Comparison of ENCODE assay signal across 26 cellular contexts in the genomic region with DNA sequence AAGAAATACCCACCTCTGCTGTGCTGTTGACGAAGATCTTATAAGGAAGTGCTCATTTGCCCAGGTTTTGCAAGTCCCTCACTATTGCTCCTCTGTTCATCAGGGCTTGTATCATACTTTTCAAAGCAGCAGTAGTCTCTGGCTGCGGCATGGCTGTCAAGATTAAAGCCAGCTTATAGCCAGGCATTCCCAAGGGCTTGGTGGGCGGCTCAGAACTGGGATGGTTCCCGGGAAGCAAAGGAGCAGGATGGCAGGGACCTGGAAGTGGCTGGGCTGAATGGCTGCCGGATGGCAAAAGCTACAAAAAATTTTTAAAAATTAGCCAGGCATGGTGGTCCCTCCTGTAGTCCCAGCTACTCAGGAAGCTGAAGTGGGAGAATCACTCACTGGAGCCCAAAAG. TPM values are rescaled to one million over a fixed set of nuclear protein-coding genes. Genes with fewer than 3 reads are reported as not detected.
DNase-seq lines count a peak whose midpoint lies in the region; ATAC-seq, FAIRE-seq and TF ChIP-seq lines count a peak whose summit lies in the region.
"Had no signal": no experiment of that assay in that cellular context is flagged by ENCODE, and none has a peak within 500 bp of the region (broad histone marks: within the 10 kb centered on the region; RNA-seq: fewer than 3 reads in every experiment).

No MANE protein-coding gene starts in this region.

- POLR2A ChIA-PET in activated CD4-positive, alpha-beta T cell treated with anti-CD3 and anti-CD28 coated beads for 36 hours (lab: Charles Lee), result no interaction called here

- TF ChIP-seq CTCF in neutrophil (IDR thresholded peaks at IDR 0.05) (no peak), kidney (IDR thresholded peaks at IDR 0.05; ENCODE audit: borderline replicate concordance, extremely low read depth, insufficient read depth) (no peak)

- H3K27me3 ChIP-seq in neutrophil, result no peaks in the 10 kb centered on the region

- H3K27ac ChIP-seq in neutrophil (peak overlapping the region; percentile 66), kidney (ENCODE audit: low read depth in 2 of 2, low read length in 2 of 2) (no peak overlapping the region)
- H3K27ac ChIP-seq: 22Rv1, A549, C4-2B, HL-60 had no signal

- H3K4me3 ChIP-seq in neutrophil (ENCODE audit: low read depth in 1 of 2, low read length in 1 of 2) (no peak overlapping the region), kidney (ENCODE audit: low read length in 2 of 2) (no peak overlapping the region)
- H3K4me3 ChIP-seq: A549, GM23338 had no signal

- H3K9me3 ChIP-seq in neutrophil (no peaks in the 10 kb centered on the region), kidney (ENCODE audit: control insufficient read depth in 1 of 2, low read length in 2 of 2) (no peaks in the 10 kb centered on the region)
- H3K9me3 ChIP-seq: A549, Caco-2 had no signal

- CTCF ChIA-PET in activated CD4-positive, alpha-beta T cell treated with anti-CD3 and anti-CD28 coated beads for 36 hours (lab: Charles Lee), result interaction anchor here (0.6 to 3.1 kb wide), 4 partner anchors 12 to 759 kb away, joined by 3 to 11 read pairs (median 4); a partner anchor contains a TSS

- H3K36me3 Mint-ChIP-seq in activated CD4-positive, alpha-beta T cell treated with anti-CD3 and anti-CD28 coated beads for 36 hours (ENCODE audit: low read depth), result peaks cover 65% of the 10 kb centered on the region
- peaks cover 68% of the 10 kb centered on the region for H3K36me3 Mint-ChIP-seq in activated naive CD8-positive, alpha-beta T cell treated with anti-CD3 and anti-CD28 coated beads, Interleukin-2, amount 50 U/mL, for 24 hours (ENCODE audit: low read depth)
- H3K36me3 Mint-ChIP-seq in activated naive CD8-positive, alpha-beta T cell treated with anti-CD3 and anti-CD28 coated beads for 36 hours, result peaks cover 49% of the 10 kb centered on the region

- H3K9me3 Mint-ChIP-seq in activated CD4-positive, alpha-beta T cell treated with anti-CD3 and anti-CD28 coated beads for 36 hours (ENCODE audit: low read depth), result no peaks in the 10 kb centered on the region
- no peaks in the 10 kb centered on the region for H3K9me3 Mint-ChIP-seq in activated naive CD8-positive, alpha-beta T cell treated with anti-CD3 and anti-CD28 coated beads, Interleukin-2, amount 50 U/mL, for 24 hours
- peaks cover 3% of the 10 kb centered on the region for H3K9me3 Mint-ChIP-seq in activated naive CD8-positive, alpha-beta T cell treated with anti-CD3 and anti-CD28 coated beads for 36 hours
- H3K9me3 Mint-ChIP-seq: CD4-positive, alpha-beta T cell had no signal

- ATAC-seq in activated CD4-positive, alpha-beta T cell treated with anti-CD3 and anti-CD28 coated beads for 36 hours, result no peak
- no peak for ATAC-seq in activated naive CD8-positive, alpha-beta T cell treated with anti-CD3 and anti-CD28 coated beads, Interleukin-2, amount 50 U/mL, for 24 hours
- no peak for ATAC-seq in GM18520 (IDR thresholded peaks at IDR 0.05; ENCODE audit: unreplicated experiment)
- ATAC-seq: A549, GM23338 had no signal

- intact Hi-C loops in activated CD4-positive, alpha-beta T cell treated with anti-CD3 and anti-CD28 coated beads for 36 hours (cut with DNase I, micrococcal nuclease), result no loop called here
- intact Hi-C loops in kidney (cut with DNase I), result no loop called here

- peaks cover 7% of the 10 kb centered on the region for H3K4me1 Mint-ChIP-seq in activated CD4-positive, alpha-beta T cell treated with anti-CD3 and anti-CD28 coated beads for 36 hours
- H3K4me1 Mint-ChIP-seq in activated naive CD8-positive, alpha-beta T cell treated with anti-CD3 and anti-CD28 coated beads, Interleukin-2, amount 50 U/mL, for 24 hours, result peaks cover 15% of the 10 kb centered on the region
- peaks cover 8% of the 10 kb centered on the region for H3K4me1 Mint-ChIP-seq in activated naive CD8-positive, alpha-beta T cell treated with anti-CD3 and anti-CD28 coated beads for 36 hours
- H3K4me1 Mint-ChIP-seq: GM23338 had no signal

- no peak overlapping the region for H3K4me3 Mint-ChIP-seq in activated CD4-positive, alpha-beta T cell treated with anti-CD3 and anti-CD28 coated beads for 36 hours
- no peak overlapping the region for H3K4me3 Mint-ChIP-seq in activated naive CD8-positive, alpha-beta T cell treated with anti-CD3 and anti-CD28 coated beads, Interleukin-2, amount 50 U/mL, for 24 hours
- no peak overlapping the region for H3K4me3 Mint-ChIP-seq in activated naive CD8-positive, alpha-beta T cell treated with anti-CD3 and anti-CD28 coated beads for 36 hours
- H3K4me3 Mint-ChIP-seq: CD4-positive, alpha-beta T cell; GM23338 had no signal

- peaks cover 48 to 56% of the 10 kb centered on the region in 2 experiments for H3K4me1 ChIP-seq in neutrophil (ENCODE audit: control insufficient read depth in 1 of 2, insufficient read depth in 1 of 2, low read depth in 1 of 2, low read length in 1 of 2)
- no peaks in the 10 kb centered on the region for H3K4me1 ChIP-seq in kidney (ENCODE audit: control insufficient read depth in 1 of 2, insufficient read depth in 1 of 2, low read depth in 1 of 2, low read length in 2 of 2)
- H3K4me1 ChIP-seq: A549, Caco-2 had no signal

- FAIRE-seq in kidney (lab: Jason Lieb, UNC), result no peak
- FAIRE-seq: A549, GM12892, GM18507, H54 had no signal

- H3K27me3 Mint-ChIP-seq in activated CD4-positive, alpha-beta T cell treated with anti-CD3 and anti-CD28 coated beads for 36 hours, result no peaks in the 10 kb centered on the region
- H3K27me3 Mint-ChIP-seq in activated naive CD8-positive, alpha-beta T cell treated with anti-CD3 and anti-CD28 coated beads, Interleukin-2, amount 50 U/mL, for 24 hours, result no peaks in the 10 kb centered on the region
- H3K27me3 Mint-ChIP-seq in activated naive CD8-positive, alpha-beta T cell treated with anti-CD3 and anti-CD28 coated beads for 36 hours, result no peaks in the 10 kb centered on the region
- H3K27me3 Mint-ChIP-seq: CD4-positive, alpha-beta T cell had no signal

- H3K36me3 ChIP-seq in neutrophil, result no peaks in the 10 kb centered on the region
- peaks cover 7 to 20% of the 10 kb centered on the region in 2 donors for H3K36me3 ChIP-seq in kidney (ENCODE audit: control insufficient read depth in 1 of 2, insufficient read depth in 2 of 2, low read length in 2 of 2)

- no peak overlapping the region for H3K9ac ChIP-seq in kidney (ENCODE audit: low read length in 2 of 2)

- H3K27ac Mint-ChIP-seq in activated CD4-positive, alpha-beta T cell treated with anti-CD3 and anti-CD28 coated beads for 36 hours, result peak overlapping the region; percentile 53
- peak overlapping the region; percentile 23 for H3K27ac Mint-ChIP-seq in activated naive CD8-positive, alpha-beta T cell treated with anti-CD3 and anti-CD28 coated beads, Interleukin-2, amount 50 U/mL, for 24 hours
- H3K27ac Mint-ChIP-seq in activated naive CD8-positive, alpha-beta T cell treated with anti-CD3 and anti-CD28 coated beads for 36 hours, result no peak overlapping the region
- H3K27ac Mint-ChIP-seq: CD4-positive, alpha-beta T cell; GM23338 had no signal

- DNase-seq in activated CD4-positive, alpha-beta T cell treated with anti-CD3 and anti-CD28 coated beads for 36 hours, result no peak
- no peak for DNase-seq in activated CD4-positive, alpha-beta T cell treated with anti-CD3 and anti-CD28 coated beads, Interleukin-2, amount 50 U/mL, for 4 hours
- DNase-seq in activated naive CD8-positive, alpha-beta T cell treated with anti-CD3 and anti-CD28 coated beads, Interleukin-2, amount 50 U/mL, for 24 hours, result no peak
- no peak for DNase-seq in activated naive CD8-positive, alpha-beta T cell treated with anti-CD3 and anti-CD28 coated beads for 36 hours
- DNase-seq in iPS-NIHi7 (ENCODE audit: extremely low spot score), result peak; percentile 4
- no peak for DNase-seq in kidney
- DNase-seq: AML-193; Caco-2; CD4-positive, alpha-beta T cell; DMS153; DMS79; GDM1; HCEC 1CT had no signal

RNA-seq across cellular contexts. Expression of a gene that starts 16.7 kb away (rescaled TPM):
- 100 to 1,000 TPM; 267 to 381 TPM for total RNA-seq in activated CD4-positive, alpha-beta T cell treated with anti-CD3 and anti-CD28 coated beads for 36 hours
- total RNA-seq in activated naive CD8-positive, alpha-beta T cell treated with anti-CD3 and anti-CD28 coated beads for 36 hours, result 100 to 1,000 TPM; 292 to 295 TPM
- total RNA-seq in kidney, result 140 TPM
- 180 TPM for polyA plus RNA-seq in kidney (ENCODE audit: insufficient read depth, low read depth, low replicate concordance)

RNA-seq across cellular contexts. Expression of a gene that starts 29.2 kb away (rescaled TPM):
- total RNA-seq in activated CD4-positive, alpha-beta T cell treated with anti-CD3 and anti-CD28 coated beads for 36 hours, result 10 to 100 TPM; 31.1 to 31.9 TPM
- total RNA-seq in activated naive CD8-positive, alpha-beta T cell treated with anti-CD3 and anti-CD28 coated beads for 36 hours, result 10 to 100 TPM; 28.1 to 29.6 TPM
- 8.5 TPM for total RNA-seq in kidney
- 8.4 TPM for polyA plus RNA-seq in kidney (ENCODE audit: insufficient read depth, low read depth, low replicate concordance)

RNA-seq across cellular contexts. Expression of a gene that starts 43.2 kb away (rescaled TPM):
- total RNA-seq in activated CD4-positive, alpha-beta T cell treated with anti-CD3 and anti-CD28 coated beads for 36 hours, result 10 to 100 TPM; 19.4 to 22.2 TPM
- total RNA-seq in activated naive CD8-positive, alpha-beta T cell treated with anti-CD3 and anti-CD28 coated beads for 36 hours, result 10 to 100 TPM; 30.5 to 31.7 TPM
- total RNA-seq in kidney, result 55.0 TPM
- 30.2 TPM for polyA plus RNA-seq in kidney (ENCODE audit: insufficient read depth, low read depth, low replicate concordance)

RNA-seq across cellular contexts. Expression of a gene that starts 54.5 kb away (rescaled TPM):
- 100 to 1,000 TPM; 216 to 217 TPM for total RNA-seq in activated CD4-positive, alpha-beta T cell treated with anti-CD3 and anti-CD28 coated beads for 36 hours
- 100 to 1,000 TPM; 263 to 278 TPM for total RNA-seq in activated naive CD8-positive, alpha-beta T cell treated with anti-CD3 and anti-CD28 coated beads for 36 hours
- total RNA-seq in kidney, result 30.8 TPM
- polyA plus RNA-seq in kidney (ENCODE audit: insufficient read depth, low read depth, low replicate concordance), result 13.2 TPM
- total RNA-seq: Caco-2, Daoy, GM23338, HT1080 had no signal
- polyA plus RNA-seq: A549, BJ had no signal
